1 cellular context compared by ENCODE assay signal in the genomic region with DNA sequence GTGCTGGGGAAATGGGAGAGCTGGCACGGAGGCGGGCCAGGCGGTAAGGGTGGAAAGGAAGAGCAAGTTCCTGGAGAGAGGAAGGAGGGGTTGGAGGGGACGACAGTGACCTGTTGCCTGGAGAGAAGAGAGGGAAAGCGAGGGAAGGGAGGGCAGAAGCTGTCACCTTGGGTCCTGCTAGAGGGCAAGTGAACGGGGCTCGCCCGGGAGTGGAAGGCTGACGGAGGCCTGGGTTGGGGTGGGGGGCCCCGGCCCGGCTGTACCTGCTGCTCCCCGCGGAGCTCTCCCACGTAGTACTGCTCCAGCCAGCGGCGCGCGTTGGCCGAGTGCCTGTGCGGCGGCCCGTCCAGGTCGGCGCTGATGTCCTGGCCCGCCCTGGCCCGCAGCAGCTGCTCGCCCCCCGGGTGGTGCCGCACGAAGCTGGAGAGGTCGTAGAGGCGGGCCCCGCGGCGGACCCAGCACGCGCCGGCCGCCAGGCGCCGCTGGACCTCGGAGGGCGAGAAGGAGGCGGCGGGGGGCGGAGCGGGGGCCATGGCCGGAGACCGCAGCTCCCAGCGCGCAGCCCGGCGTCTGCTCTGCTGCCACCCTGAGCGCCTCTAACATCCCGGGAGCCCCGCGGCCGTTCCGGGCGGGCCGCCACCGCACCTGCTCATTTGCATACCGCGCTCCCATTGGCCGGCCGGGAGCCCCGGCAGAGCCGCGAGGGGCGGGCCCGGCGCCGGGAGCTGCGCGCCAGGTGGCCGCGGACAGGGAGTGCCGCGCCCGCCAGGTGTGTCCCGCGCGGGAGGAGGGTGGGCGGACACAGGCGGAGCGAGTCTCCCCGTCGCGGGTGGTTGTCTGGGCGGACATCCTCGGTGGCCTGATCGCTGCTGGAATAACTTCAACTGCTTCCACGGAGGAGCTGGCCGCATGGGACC.
A peak's percentile ranks its signal among the peaks of the same experiment; 100 is the strongest.
TF ChIP-seq lines count a peak whose summit lies in the region.

Gene FA2H (minus strand): TSS at position 598 of the 917 bp plus-strand sequence. CDS start 65 bp downstream, at position 533.

TF ChIP-seq in HepG2, 621 proteins besides CTCF, POLR2A, EP300 and RAD21 (continued from another document and continues in another):
- TF ChIP-seq, protein P1, sequence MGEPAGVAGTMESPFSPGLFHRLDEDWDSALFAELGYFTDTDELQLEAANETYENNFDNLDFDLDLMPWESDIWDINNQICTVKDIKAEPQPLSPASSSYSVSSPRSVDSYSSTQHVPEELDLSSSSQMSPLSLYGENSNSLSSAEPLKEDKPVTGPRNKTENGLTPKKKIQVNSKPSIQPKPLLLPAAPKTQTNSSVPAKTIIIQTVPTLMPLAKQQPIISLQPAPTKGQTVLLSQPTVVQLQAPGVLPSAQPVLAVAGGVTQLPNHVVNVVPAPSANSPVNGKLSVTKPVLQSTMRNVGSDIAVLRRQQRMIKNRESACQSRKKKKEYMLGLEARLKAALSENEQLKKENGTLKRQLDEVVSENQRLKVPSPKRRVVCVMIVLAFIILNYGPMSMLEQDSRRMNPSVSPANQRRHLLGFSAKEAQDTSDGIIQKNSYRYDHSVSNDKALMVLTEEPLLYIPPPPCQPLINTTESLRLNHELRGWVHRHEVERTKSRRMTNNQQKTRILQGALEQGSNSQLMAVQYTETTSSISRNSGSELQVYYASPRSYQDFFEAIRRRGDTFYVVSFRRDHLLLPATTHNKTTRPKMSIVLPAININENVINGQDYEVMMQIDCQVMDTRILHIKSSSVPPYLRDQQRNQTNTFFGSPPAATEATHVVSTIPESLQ (CRISPR knock-in tag; conservative IDR thresholded peaks at IDR 0.05) = no peak
- no peak for TF ChIP-seq ZNF709 (CRISPR knock-in tag; IDR thresholded peaks at IDR 0.05)
- TF ChIP-seq, protein P2, sequence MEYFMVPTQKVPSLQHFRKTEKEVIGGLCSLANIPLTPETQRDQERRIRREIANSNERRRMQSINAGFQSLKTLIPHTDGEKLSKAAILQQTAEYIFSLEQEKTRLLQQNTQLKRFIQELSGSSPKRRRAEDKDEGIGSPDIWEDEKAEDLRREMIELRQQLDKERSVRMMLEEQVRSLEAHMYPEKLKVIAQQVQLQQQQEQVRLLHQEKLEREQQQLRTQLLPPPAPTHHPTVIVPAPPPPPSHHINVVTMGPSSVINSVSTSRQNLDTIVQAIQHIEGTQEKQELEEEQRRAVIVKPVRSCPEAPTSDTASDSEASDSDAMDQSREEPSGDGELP (IDR thresholded peaks at IDR 0.05; ENCODE audit: borderline replicate concordance, low read depth) = no peak
- TF ChIP-seq SOX5 (CRISPR knock-in tag; IDR thresholded peaks at IDR 0.05; ENCODE audit: borderline replicate concordance) = no peak
- TF ChIP-seq USF2 (IDR thresholded peaks at IDR 0.05; ENCODE audit: low read depth, low read length) = no peak
- TF ChIP-seq USF2 (CRISPR knock-in tag; IDR thresholded peaks at IDR 0.05; ENCODE audit: borderline replicate concordance) = no peak
- peak; percentile 38 for TF ChIP-seq STAG1 (CRISPR knock-in tag; IDR thresholded peaks at IDR 0.05)
- no peak for TF ChIP-seq SUZ12 (IDR thresholded peaks at IDR 0.05; ENCODE audit: low read depth, low read length)
- peak; percentile 43; the same call in 1 of the 2 replicates for TF ChIP-seq DNMT1 (CRISPR knock-in tag; IDR thresholded peaks at IDR 0.05)
- no peak for TF ChIP-seq ZNF10 (CRISPR knock-in tag; IDR thresholded peaks at IDR 0.05; ENCODE audit: borderline replicate concordance, low read depth)
- TF ChIP-seq FOXK2 (IDR thresholded peaks at IDR 0.05) = no peak
- peak; percentile 73 for TF ChIP-seq ZNF770 (CRISPR knock-in tag; IDR thresholded peaks at IDR 0.05)
- peak; percentile 88 for TF ChIP-seq ZNF343 (CRISPR knock-in tag; IDR thresholded peaks at IDR 0.05)
- peak; percentile 54; the same call in 1 of the 2 replicates for TF ChIP-seq SAFB2 (CRISPR knock-in tag; IDR thresholded peaks at IDR 0.05; ENCODE audit: borderline replicate concordance, low read depth)
- TF ChIP-seq, protein P3, sequence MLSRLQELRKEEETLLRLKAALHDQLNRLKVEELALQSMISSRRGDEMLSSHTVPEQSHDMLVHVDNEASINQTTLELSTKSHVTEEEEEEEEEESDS (CRISPR knock-in tag; IDR thresholded peaks at IDR 0.05; ENCODE audit: borderline replicate concordance) = 0 out of 2 replicates have a peak, but pooled peaks have one; percentile 73
- peak; percentile 32 for TF ChIP-seq MEIS2 (CRISPR knock-in tag; IDR thresholded peaks at IDR 0.05)
- TF ChIP-seq YY1 (IDR thresholded peaks at IDR 0.05; ENCODE audit: insufficient read depth, insufficient replicate concordance, low read depth, low read length) = peak; percentile 79
- TF ChIP-seq SMAD1 (CRISPR knock-in tag; IDR thresholded peaks at IDR 0.05; ENCODE audit: borderline replicate concordance, low read depth) = no peak
- no peak for TF ChIP-seq ZNF224 (CRISPR knock-in tag; IDR thresholded peaks at IDR 0.05)
- TF ChIP-seq ZNF143 (CRISPR knock-in tag; IDR thresholded peaks at IDR 0.05) = 0 out of 2 replicates have a peak, but pooled peaks have one; percentile 41
- TF ChIP-seq MXI1 (IDR thresholded peaks at IDR 0.05; ENCODE audit: borderline replicate concordance, low read depth, low read length) = peak; percentile 44; the same call in 1 of the 3 replicates
- TF ChIP-seq JUND (CRISPR knock-in tag; IDR thresholded peaks at IDR 0.05) = no peak
- TF ChIP-seq ZNF710 (CRISPR knock-in tag; IDR thresholded peaks at IDR 0.05; ENCODE audit: borderline replicate concordance) = peak; percentile 20; the same call in 1 of the 2 replicates
- TF ChIP-seq TAF1 (CRISPR knock-in tag; IDR thresholded peaks at IDR 0.05) = peak; percentile 26; the same call in 1 of the 2 replicates
- peak; percentile 29 for TF ChIP-seq ELF3 (CRISPR knock-in tag; IDR thresholded peaks at IDR 0.05)
- TF ChIP-seq BHLHE40 (IDR thresholded peaks at IDR 0.05; ENCODE audit: low read length) = no peak
- no peak for TF ChIP-seq SP1 (IDR thresholded peaks at IDR 0.05)
- peak; percentile 37 for TF ChIP-seq SP1 (CRISPR knock-in tag; IDR thresholded peaks at IDR 0.05)
- TF ChIP-seq, protein P4, sequence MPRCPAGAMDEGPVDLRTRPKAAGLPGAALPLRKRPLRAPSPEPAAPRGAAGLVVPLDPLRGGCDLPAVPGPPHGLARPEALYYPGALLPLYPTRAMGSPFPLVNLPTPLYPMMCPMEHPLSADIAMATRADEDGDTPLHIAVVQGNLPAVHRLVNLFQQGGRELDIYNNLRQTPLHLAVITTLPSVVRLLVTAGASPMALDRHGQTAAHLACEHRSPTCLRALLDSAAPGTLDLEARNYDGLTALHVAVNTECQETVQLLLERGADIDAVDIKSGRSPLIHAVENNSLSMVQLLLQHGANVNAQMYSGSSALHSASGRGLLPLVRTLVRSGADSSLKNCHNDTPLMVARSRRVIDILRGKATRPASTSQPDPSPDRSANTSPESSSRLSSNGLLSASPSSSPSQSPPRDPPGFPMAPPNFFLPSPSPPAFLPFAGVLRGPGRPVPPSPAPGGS (CRISPR knock-in tag; IDR thresholded peaks at IDR 0.05) = peak; percentile 84; the same call in 1 of the 2 replicates
- TF ChIP-seq, protein P5, sequence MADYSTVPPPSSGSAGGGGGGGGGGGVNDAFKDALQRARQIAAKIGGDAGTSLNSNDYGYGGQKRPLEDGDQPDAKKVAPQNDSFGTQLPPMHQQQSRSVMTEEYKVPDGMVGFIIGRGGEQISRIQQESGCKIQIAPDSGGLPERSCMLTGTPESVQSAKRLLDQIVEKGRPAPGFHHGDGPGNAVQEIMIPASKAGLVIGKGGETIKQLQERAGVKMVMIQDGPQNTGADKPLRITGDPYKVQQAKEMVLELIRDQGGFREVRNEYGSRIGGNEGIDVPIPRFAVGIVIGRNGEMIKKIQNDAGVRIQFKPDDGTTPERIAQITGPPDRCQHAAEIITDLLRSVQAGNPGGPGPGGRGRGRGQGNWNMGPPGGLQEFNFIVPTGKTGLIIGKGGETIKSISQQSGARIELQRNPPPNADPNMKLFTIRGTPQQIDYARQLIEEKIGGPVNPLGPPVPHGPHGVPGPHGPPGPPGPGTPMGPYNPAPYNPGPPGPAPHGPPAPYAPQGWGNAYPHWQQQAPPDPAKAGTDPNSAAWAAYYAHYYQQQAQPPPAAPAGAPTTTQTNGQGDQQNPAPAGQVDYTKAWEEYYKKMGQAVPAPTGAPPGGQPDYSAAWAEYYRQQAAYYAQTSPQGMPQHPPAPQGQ (CRISPR knock-in tag; IDR thresholded peaks at IDR 0.05; ENCODE audit: borderline replicate concordance) = no peak
- TF ChIP-seq TBP (CRISPR knock-in tag; IDR thresholded peaks at IDR 0.05) = 0 out of 2 replicates have a peak, but pooled peaks have one; percentile 80
- TF ChIP-seq TCF7L2 (IDR thresholded peaks at IDR 0.05; ENCODE audit: low read depth, low read length) = no peak
- peak; percentile 91 for TF ChIP-seq MTA1 (CRISPR knock-in tag; IDR thresholded peaks at IDR 0.05; ENCODE audit: borderline replicate concordance)
- no peak for TF ChIP-seq REPIN1 (CRISPR knock-in tag; IDR thresholded peaks at IDR 0.05; ENCODE audit: borderline replicate concordance, low read depth)
- peak; percentile 85; the same call in 1 of the 2 replicates for TF ChIP-seq ARID2 (CRISPR knock-in tag; IDR thresholded peaks at IDR 0.05; ENCODE audit: borderline replicate concordance)
- TF ChIP-seq JARID2 (CRISPR knock-in tag; IDR thresholded peaks at IDR 0.05; ENCODE audit: insufficient replicate concordance) = no peak
- TF ChIP-seq SP2 (CRISPR knock-in tag; IDR thresholded peaks at IDR 0.05) = no peak
- TF ChIP-seq, protein P6, sequence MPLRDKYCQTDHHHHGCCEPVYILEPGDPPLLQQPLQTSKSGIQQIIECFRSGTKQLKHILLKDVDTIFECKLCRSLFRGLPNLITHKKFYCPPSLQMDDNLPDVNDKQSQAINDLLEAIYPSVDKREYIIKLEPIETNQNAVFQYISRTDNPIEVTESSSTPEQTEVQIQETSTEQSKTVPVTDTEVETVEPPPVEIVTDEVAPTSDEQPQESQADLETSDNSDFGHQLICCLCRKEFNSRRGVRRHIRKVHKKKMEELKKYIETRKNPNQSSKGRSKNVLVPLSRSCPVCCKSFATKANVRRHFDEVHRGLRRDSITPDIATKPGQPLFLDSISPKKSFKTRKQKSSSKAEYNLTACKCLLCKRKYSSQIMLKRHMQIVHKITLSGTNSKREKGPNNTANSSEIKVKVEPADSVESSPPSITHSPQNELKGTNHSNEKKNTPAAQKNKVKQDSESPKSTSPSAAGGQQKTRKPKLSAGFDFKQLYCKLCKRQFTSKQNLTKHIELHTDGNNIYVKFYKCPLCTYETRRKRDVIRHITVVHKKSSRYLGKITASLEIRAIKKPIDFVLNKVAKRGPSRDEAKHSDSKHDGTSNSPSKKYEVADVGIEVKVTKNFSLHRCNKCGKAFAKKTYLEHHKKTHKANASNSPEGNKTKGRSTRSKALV (CRISPR knock-in tag; IDR thresholded peaks at IDR 0.05) = no peak
- TF ChIP-seq HDAC2 (CRISPR knock-in tag; IDR thresholded peaks at IDR 0.05) = no peak
